23 cellular contexts compared by ENCODE assay signal in the genomic region with DNA sequence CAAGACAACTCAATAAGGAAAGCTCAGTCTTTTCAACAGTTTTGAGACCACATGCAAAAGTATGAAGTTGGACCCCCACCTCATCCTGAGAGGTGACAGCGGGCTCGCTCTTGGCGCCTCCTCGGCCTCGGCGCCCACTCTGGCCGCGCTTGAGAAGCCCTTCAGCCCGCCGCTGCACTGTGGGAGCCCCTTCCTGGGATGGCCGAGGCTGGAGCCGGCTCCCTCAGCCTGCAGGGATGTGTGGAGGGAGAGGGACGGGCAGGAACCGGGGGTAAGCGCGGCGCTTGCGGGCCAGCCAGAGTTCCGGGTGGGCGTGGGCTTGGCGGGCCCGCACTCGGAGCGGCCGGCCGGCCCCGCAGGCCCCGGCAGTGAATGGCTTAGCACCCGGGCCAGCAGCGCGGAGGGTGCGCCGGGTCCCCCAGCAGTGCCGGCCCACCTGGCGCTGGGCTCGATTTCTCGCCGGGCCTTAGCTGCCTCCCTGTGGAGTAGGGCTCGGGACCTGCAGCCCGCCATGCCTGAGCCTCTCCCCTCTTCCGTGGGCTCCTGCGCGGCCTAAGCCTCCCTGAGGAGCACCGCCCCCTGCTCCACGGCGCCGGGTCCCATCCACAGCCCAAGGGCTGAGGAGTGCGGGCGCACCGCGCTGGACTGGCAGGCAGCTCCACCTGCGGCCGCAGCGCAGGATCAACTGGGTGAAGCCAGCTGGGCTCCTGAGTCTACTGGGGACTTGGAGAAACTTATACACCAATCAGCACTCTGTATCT.
"Had no signal": no experiment of that assay in that cellular context is flagged by ENCODE, and none has a peak within 500 bp of the region (broad histone marks: within the 10 kb centered on the region; RNA-seq: fewer than 3 reads in every experiment).

No MANE protein-coding gene starts in this region.

- DNase-seq: Karpas-422, KG1, MG63, NCI-H1092, NCI-H1105 treated with DMSO at 0.1 percent for 48 hours, NCI-H1417 treated with DMSO at 0.1 percent for 48 hours, NCI-H146, NCI-H1694 treated with DMSO at 0.1 percent for 48 hours, NCI-H2029, NCI-H2081 treated with DMSO at 0.1 percent for 48 hours, NCI-H2171, NCI-H226, NCI-H446, NCI-H510A, NCI-H524 treated with DMSO at 0.1 percent for 48 hours, NCI-H69, NCI-H774, PC-3, SIG-M5 had no signal

- H3K9me3 ChIP-seq: MG63, SJSA1 had no signal

- H3K4me3 ChIP-seq: MG63, SJSA1, SK-N-MC had no signal

- H3K27me3 ChIP-seq: MG63, SJSA1 had no signal

- ATAC-seq: Panc1, PC-3, Right ventricle myocardium inferior had no signal

- H3K4me1 ChIP-seq: SJSA1 had no signal

- H3K36me3 ChIP-seq: MG63, SJSA1 had no signal

- H3K27ac ChIP-seq: SJSA1, SK-N-MC had no signal
